In the genomic region with DNA sequence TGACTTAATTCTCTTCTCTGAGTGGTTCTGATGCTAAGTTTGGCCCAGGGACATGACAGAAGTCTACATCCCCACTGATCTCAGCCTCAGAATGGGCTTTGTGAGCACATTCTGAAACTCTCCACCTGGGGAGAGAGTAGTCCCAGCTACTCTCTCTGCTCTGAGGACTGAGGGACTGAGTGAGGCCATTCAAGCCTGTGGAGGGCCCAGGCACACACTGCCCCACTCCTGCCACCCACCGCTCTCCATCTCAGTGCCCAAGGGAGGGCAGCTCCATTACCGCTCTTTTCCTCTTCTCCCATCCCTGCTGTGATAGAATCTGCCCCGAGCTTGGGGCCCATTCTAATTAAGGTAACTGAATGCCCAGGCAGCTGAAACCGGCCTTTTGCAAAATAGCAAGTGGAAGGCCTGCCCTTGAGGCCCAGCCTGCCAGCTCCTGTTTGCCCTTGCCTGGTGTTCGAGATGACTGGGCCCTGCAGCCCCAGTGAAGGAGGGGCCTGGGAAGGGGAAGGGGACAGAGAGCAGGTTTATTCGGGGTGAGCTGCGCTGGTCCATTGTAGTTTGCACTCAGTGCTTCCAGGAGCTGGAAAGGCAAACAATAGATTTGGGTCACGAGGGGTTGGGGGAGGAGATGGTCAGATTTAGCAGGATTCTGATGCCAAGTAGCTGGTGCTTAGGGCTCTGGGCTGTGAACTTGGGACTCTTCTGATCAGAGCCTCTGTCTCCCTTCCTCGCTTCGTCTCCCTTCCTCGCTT, we compare ENCODE assay signal across 13 cellular contexts.
DNase-seq lines count a peak whose midpoint lies in the region; ATAC-seq and TF ChIP-seq lines count a peak whose summit lies in the region.
"Had no signal": no experiment of that assay in that cellular context is flagged by ENCODE, and none has a peak within 500 bp of the region (broad histone marks: within the 10 kb centered on the region; RNA-seq: fewer than 3 reads in every experiment).

No MANE protein-coding gene starts in this region.

- H3K9me3 Mint-ChIP-seq in activated naive CD8-positive, alpha-beta T cell treated with anti-CD3 and anti-CD28 coated beads, Interleukin-2, amount 10 ng/mL, durations not matched to agents 7 days and 5 days, result no peaks in the 10 kb centered on the region
- no peaks in the 10 kb centered on the region for H3K9me3 Mint-ChIP-seq in activated naive CD8-positive, alpha-beta T cell treated with anti-CD3 and anti-CD28 coated beads for 36 hours
- H3K9me3 Mint-ChIP-seq in endodermal cell, result no peaks in the 10 kb centered on the region
- H3K9me3 Mint-ChIP-seq: activated B cell treated with CpG ODN at 0.5 μM for 24 hours, IgD-negative memory B cell had no signal

- H3K36me3 Mint-ChIP-seq in activated naive CD8-positive, alpha-beta T cell treated with anti-CD3 and anti-CD28 coated beads, Interleukin-2, amount 10 ng/mL, durations not matched to agents 7 days and 5 days, result no peaks in the 10 kb centered on the region
- H3K36me3 Mint-ChIP-seq in activated naive CD8-positive, alpha-beta T cell treated with anti-CD3 and anti-CD28 coated beads for 36 hours, result no peaks in the 10 kb centered on the region
- H3K36me3 Mint-ChIP-seq in endodermal cell (ENCODE audit: low read depth), result no peaks in the 10 kb centered on the region
- H3K36me3 Mint-ChIP-seq: IgD-negative memory B cell had no signal

- H3K27me3 Mint-ChIP-seq in activated naive CD8-positive, alpha-beta T cell treated with anti-CD3 and anti-CD28 coated beads, Interleukin-2, amount 10 ng/mL, durations not matched to agents 7 days and 5 days, result peaks cover 4% of the 10 kb centered on the region
- no peaks in the 10 kb centered on the region for H3K27me3 Mint-ChIP-seq in activated naive CD8-positive, alpha-beta T cell treated with anti-CD3 and anti-CD28 coated beads for 36 hours
- H3K27me3 Mint-ChIP-seq in endodermal cell (ENCODE audit: insufficient read depth), result no peaks in the 10 kb centered on the region
- H3K27me3 Mint-ChIP-seq: IgD-negative memory B cell had no signal

- peak overlapping the region; percentile 47 for H3K4me3 Mint-ChIP-seq in activated naive CD8-positive, alpha-beta T cell treated with anti-CD3 and anti-CD28 coated beads, Interleukin-2, amount 10 ng/mL, durations not matched to agents 7 days and 5 days
- H3K4me3 Mint-ChIP-seq in activated naive CD8-positive, alpha-beta T cell treated with anti-CD3 and anti-CD28 coated beads for 36 hours, result no peak overlapping the region
- H3K4me3 Mint-ChIP-seq in endodermal cell, result no peak overlapping the region
- H3K4me3 Mint-ChIP-seq: activated B cell treated with CpG ODN at 0.5 μM for 24 hours had no signal

- H3K36me3 ChIP-seq in endodermal cell (ENCODE audit: control insufficient read depth, insufficient read depth, low read length) (no peaks in the 10 kb centered on the region), right lobe of liver (no peaks in the 10 kb centered on the region), testis (ENCODE audit: low read depth, missing control alignments) (no peaks in the 10 kb centered on the region), ovary (no peaks in the 10 kb centered on the region)

- H3K4me3 ChIP-seq in endodermal cell (ENCODE audit: low read length) (no peak overlapping the region), right lobe of liver (no peak overlapping the region), testis (no peak overlapping the region), ovary (no peak overlapping the region)
- H3K4me3 ChIP-seq: SK-N-MC had no signal

- H3K9me3 ChIP-seq in endodermal cell (ENCODE audit: control insufficient read depth, low read length), result no peaks in the 10 kb centered on the region
- no peaks in the 10 kb centered on the region for H3K9me3 ChIP-seq in right lobe of liver
- H3K9me3 ChIP-seq in testis, result no peaks in the 10 kb centered on the region
- no peaks in the 10 kb centered on the region for H3K9me3 ChIP-seq in ovary

- no peak overlapping the region for H3K27ac ChIP-seq in endodermal cell (ENCODE audit: low read depth, low read length)
- peak overlapping the region in 2 of 3 donors; percentile 35 to 49 for H3K27ac ChIP-seq in right lobe of liver
- H3K27ac ChIP-seq in testis, result no peak overlapping the region
- H3K27ac ChIP-seq in ovary, result no peak overlapping the region
- H3K27ac ChIP-seq: SK-N-MC had no signal

- TF ChIP-seq POLR2A in right lobe of liver (IDR thresholded peaks at IDR 0.05) (no peak), testis (IDR thresholded peaks at IDR 0.05) (no peak), ovary (IDR thresholded peaks at IDR 0.05) (no peak)

- TF ChIP-seq CTCF in endodermal cell (conservative IDR thresholded peaks at IDR 0.05) (no peak), right lobe of liver (IDR thresholded peaks at IDR 0.05) (no peak), testis (IDR thresholded peaks at IDR 0.05) (no peak), ovary (IDR thresholded peaks at IDR 0.05) (no peak)

- no peaks in the 10 kb centered on the region for H3K27me3 ChIP-seq in endodermal cell (ENCODE audit: control insufficient read depth, insufficient read depth, low read length, poor library complexity, severe bottlenecking)
- no peaks in the 10 kb centered on the region for H3K27me3 ChIP-seq in right lobe of liver
- no peaks in the 10 kb centered on the region for H3K27me3 ChIP-seq in testis
- H3K27me3 ChIP-seq in ovary, result no peaks in the 10 kb centered on the region

- DNase-seq in activated naive CD8-positive, alpha-beta T cell treated with anti-CD3 and anti-CD28 coated beads, Interleukin-2, amount 10 ng/mL, durations not matched to agents 7 days and 5 days, result no peak
- no peak for DNase-seq in activated naive CD8-positive, alpha-beta T cell treated with anti-CD3 and anti-CD28 coated beads for 36 hours
- DNase-seq in endodermal cell, result peak; percentile 64
- DNase-seq in right lobe of liver, result peak in 2 of 3 donors; percentile 76 to 83
- peak; percentile 41 for DNase-seq in testis
- no peak for DNase-seq in NCI-H1694 treated with DMSO at 0.1 percent for 48 hours (lab: John Stamatoyannopoulos, UW)
- DNase-seq in ovary, result no peak
- no peak for DNase-seq in NCI-H748 treated with DMSO at 0.1 percent for 48 hours (lab: John Stamatoyannopoulos, UW)
- DNase-seq: activated B cell treated with CpG ODN at 0.5 μM for 24 hours, HCEC 1CT, NCI-H1930 had no signal

- ATAC-seq in activated naive CD8-positive, alpha-beta T cell treated with anti-CD3 and anti-CD28 coated beads, Interleukin-2, amount 10 ng/mL, durations not matched to agents 7 days and 5 days (ENCODE audit: low read depth), result peak; percentile 28
- ATAC-seq in right lobe of liver, result peak; percentile 75 to 96 (median 92)

- WGBS in endodermal cell (ENCODE audit: insufficient coverage in 1 of 2, insufficient read length in 1 of 2), 2 experiments, result 69 to 78% methylated on average over 5 to 11 of the region's 11 CpGs
- 11% methylated on average over 6 of the region's 11 CpGs for WGBS in right lobe of liver (ENCODE audit: insufficient coverage, low coverage, low lambda C conversion rate, missing lambda C conversion rate)
- 73 to 74% methylated on average over 11 of the region's 11 CpGs for WGBS in testis, 2 donors
- 73 to 78% (median 76%) methylated on average over 11 of the region's 11 CpGs for WGBS in ovary, 3 donors

- POLR2A ChIA-PET in activated naive CD8-positive, alpha-beta T cell treated with anti-CD3 and anti-CD28 coated beads, Interleukin-2, amount 10 ng/mL, durations not matched to agents 7 days and 5 days (lab: Charles Lee), result interaction anchor here (0.7 to 2.1 kb wide), 6 partner anchors 20 to 42 kb away, joined by 3 to 12 read pairs (median 4); no protein-coding TSS in a partner anchor

- no peak for TF ChIP-seq EP300 in ovary (IDR thresholded peaks at IDR 0.05)

- H3K27ac Mint-ChIP-seq in activated naive CD8-positive, alpha-beta T cell treated with anti-CD3 and anti-CD28 coated beads, Interleukin-2, amount 10 ng/mL, durations not matched to agents 7 days and 5 days, result peak overlapping the region; percentile 80
- no peak overlapping the region for H3K27ac Mint-ChIP-seq in activated naive CD8-positive, alpha-beta T cell treated with anti-CD3 and anti-CD28 coated beads for 36 hours
- peak overlapping the region; percentile 31 for H3K27ac Mint-ChIP-seq in endodermal cell
- H3K27ac Mint-ChIP-seq: activated B cell treated with CpG ODN at 0.5 μM for 24 hours, IgD-negative memory B cell had no signal

- intact Hi-C loops in right lobe of liver (cut with DNase I) (no loop called here), testis (cut with DNase I; ENCODE audit: low total_unique reads) (no loop called here), ovary (cut with DNase I) (no loop called here)

- H3K4me1 Mint-ChIP-seq in activated naive CD8-positive, alpha-beta T cell treated with anti-CD3 and anti-CD28 coated beads, Interleukin-2, amount 10 ng/mL, durations not matched to agents 7 days and 5 days, result peaks cover 31% of the 10 kb centered on the region
- peaks cover 10% of the 10 kb centered on the region for H3K4me1 Mint-ChIP-seq in activated naive CD8-positive, alpha-beta T cell treated with anti-CD3 and anti-CD28 coated beads for 36 hours
- peaks cover 24% of the 10 kb centered on the region for H3K4me1 Mint-ChIP-seq in endodermal cell
- H3K4me1 Mint-ChIP-seq: activated B cell treated with CpG ODN at 0.5 μM for 24 hours had no signal

- no peak overlapping the region for H3K9ac ChIP-seq in endodermal cell (ENCODE audit: extremely low read depth, low read length, poor library complexity, severe bottlenecking)

- H3K4me1 ChIP-seq in endodermal cell (ENCODE audit: control insufficient read depth, insufficient read depth, low read length) (peaks cover 2% of the 10 kb centered on the region), right lobe of liver (peaks cover 0 to 14% (median 7%) of the 10 kb centered on the region in 4 donors), testis (no peaks in the 10 kb centered on the region), ovary (ENCODE audit: insufficient read depth) (no peaks in the 10 kb centered on the region)

Comparison
In these comparisons a context has a peak if more than half of its experiments do, and no peak if none do; other contexts are left out.
1. DNase-seq: peak in endodermal cell (single experiment), right lobe of liver (2 of 3) and testis (single experiment); none in activated naive CD8-positive, alpha-beta T cell treated with anti-CD3 and anti-CD28 coated beads, Interleukin-2, amount 10 ng/mL, durations not matched to agents 7 days and 5 days (single experiment), activated naive CD8-positive, alpha-beta T cell treated with anti-CD3 and anti-CD28 coated beads for 36 hours (single experiment), NCI-H1694 treated with DMSO at 0.1 percent for 48 hours (single experiment), ovary (0 of 5) and NCI-H748 treated with DMSO at 0.1 percent for 48 hours (single experiment).
2. H3K27ac ChIP-seq: peak in right lobe of liver (2 of 3); none in endodermal cell (single experiment), testis (0 of 2) and ovary (0 of 2).